Comparison of ENCODE assay signal across 12 cellular contexts in genomic region chr7:1716263-1717094, GRCh38. TPM values are rescaled to one million over a fixed set of nuclear protein-coding genes. Genes with fewer than 3 reads are reported as not detected.
DNase-seq lines count a peak whose midpoint lies in the region; TF ChIP-seq lines count a peak whose summit lies in the region.
"Had no signal": no experiment of that assay in that cellular context is flagged by ENCODE, and none has a peak within 500 bp of the region (broad histone marks: within the 10 kb centered on the region; RNA-seq: fewer than 3 reads in every experiment).

No MANE protein-coding gene starts in this region.

- H3K27me3 ChIP-seq in BLaER1 (no peaks in the 10 kb centered on the region), tibial artery (peaks cover 0 to 36% of the 10 kb centered on the region in 2 donors)
- H3K27me3 ChIP-seq in effector memory CD4-positive, alpha-beta T cell (replicated peaks; ENCODE audit: control insufficient read depth, insufficient read depth, low read length, poor library complexity, severe bottlenecking): no peaks in the 10 kb centered on the region

- intact Hi-C loops in tibial artery (cut with DNase I; ENCODE audit: low total_unique reads): loop anchor here (10.0 kb wide), 1 partner anchor 132 kb away; no protein-coding TSS in a partner anchor

- H3K9me3 ChIP-seq in BLaER1 (no peaks in the 10 kb centered on the region), tibial artery (peaks cover 0 to 3% (median 0%) of the 10 kb centered on the region in 3 donors)
- H3K9me3 ChIP-seq in effector memory CD4-positive, alpha-beta T cell (ENCODE audit: control insufficient read depth, low read length): no peaks in the 10 kb centered on the region
- H3K9me3 ChIP-seq: neutrophil had no signal

- peaks cover 50% of the 10 kb centered on the region for H3K4me1 ChIP-seq in BLaER1
- H3K4me1 ChIP-seq in effector memory CD4-positive, alpha-beta T cell (ENCODE audit: control insufficient read depth, insufficient read depth, low read length, poor library complexity, severe bottlenecking): no peaks in the 10 kb centered on the region
- H3K4me1 ChIP-seq in tibial artery: no peaks in the 10 kb centered on the region

- DNase-seq in H4 (ENCODE audit: low spot score) (peak; percentile 89), SK-N-DZ (ENCODE audit: low spot score) (peak; percentile 84), fibroblast of the aortic adventitia (ENCODE audit: low read depth) (peak; percentile 28), activated gamma-delta T cell treated with Interleukin-2 at 50 U/mL for 16 hours (no peak), tibial artery (no peak), activated gamma-delta T cell (lab: John Stamatoyannopoulos, UW) (no peak)
- no peak for DNase-seq in effector memory CD4-positive, alpha-beta T cell
- DNase-seq: CD8-positive, alpha-beta T cell; SIG-M5 had no signal

- H3K27ac ChIP-seq in BLaER1 (0 out of 2 replicates have a peak overlapping the region, but pooled peaks have one; percentile 26), tibial artery (no peak overlapping the region)
- no peak overlapping the region for H3K27ac ChIP-seq in effector memory CD4-positive, alpha-beta T cell (ENCODE audit: insufficient read depth, low read length, poor library complexity, severe bottlenecking)
- H3K27ac ChIP-seq: neutrophil had no signal

- peaks cover 15% of the 10 kb centered on the region; the same call in 1 of the 2 replicates for H4K20me1 ChIP-seq in BLaER1

- H3K4me3 ChIP-seq in BLaER1 (no peak overlapping the region), fibroblast of the aortic adventitia (ENCODE audit: low read depth, low read length) (no peak overlapping the region), tibial artery (no peak overlapping the region)
- no peak overlapping the region for H3K4me3 ChIP-seq in effector memory CD4-positive, alpha-beta T cell (ENCODE audit: insufficient read depth, low read depth, low read length, poor library complexity, severe bottlenecking)
- H3K4me3 ChIP-seq: GM12878 had no signal

- TF ChIP-seq CTCF in fibroblast of the aortic adventitia (IDR thresholded peaks at IDR 0.05; ENCODE audit: insufficient read depth, low read length): no peak
- TF ChIP-seq CTCF in tibial artery (IDR thresholded peaks at IDR 0.05): no peak

- H3K4me2 ChIP-seq in BLaER1: peak overlapping the region; percentile 62

- peaks cover 7% of the 10 kb centered on the region; the same call in 1 of the 2 replicates for H3K36me3 ChIP-seq in BLaER1
- no peaks in the 10 kb centered on the region for H3K36me3 ChIP-seq in effector memory CD4-positive, alpha-beta T cell (ENCODE audit: control insufficient read depth, insufficient read depth, low read length)
- H3K36me3 ChIP-seq in tibial artery: no peaks in the 10 kb centered on the region
- H3K36me3 ChIP-seq: neutrophil had no signal

- H3K9ac ChIP-seq in BLaER1: 0 out of 2 replicates have a peak overlapping the region, but pooled peaks have one; percentile 15

RNA-seq across cellular contexts. Expression of gene ELFN1, which starts 46.4 kb away (rescaled TPM):
- total RNA-seq in H4 (2014; rRNA removed; shearing (Covaris generic)): 0.37 and 0.41 TPM in 2 replicates
- 19.1 and 20.7 TPM in 2 replicates for polyA plus RNA-seq in SK-N-DZ (2014; cell fraction: cytosol; rRNA removed)
- polyA plus RNA-seq in SK-N-DZ (2014; cell fraction: nucleus; rRNA removed): 13.3 and 17.1 TPM in 2 replicates
- total RNA-seq in fibroblast of the aortic adventitia (ENCODE audit: low replicate concordance): 1.6 and 3.8 TPM in 2 replicates
- total RNA-seq: CD8-positive, alpha-beta T cell; GM12878 had no signal

Comparison
In these comparisons a context has a peak if more than half of its experiments do, and no peak if none do; other contexts are left out.
1. DNase-seq: peak in H4 (single experiment), SK-N-DZ (single experiment) and fibroblast of the aortic adventitia (single experiment); none in effector memory CD4-positive, alpha-beta T cell (0 of 3), activated gamma-delta T cell treated with Interleukin-2 at 50 U/mL for 16 hours (single experiment), tibial artery (0 of 2) and activated gamma-delta T cell (single experiment).